21 cellular contexts compared by ENCODE assay signal in genomic region chr3:4407941-4408340, GRCh38. TPM values are rescaled to one million over a fixed set of nuclear protein-coding genes. Genes with fewer than 3 reads are reported as not detected.
DNase-seq lines count a peak whose midpoint lies in the region; ATAC-seq and TF ChIP-seq lines count a peak whose summit lies in the region.
"Had no signal": no experiment of that assay in that cellular context is flagged by ENCODE, and none has a peak within 500 bp of the region (broad histone marks: within the 10 kb centered on the region; RNA-seq: fewer than 3 reads in every experiment).

No MANE protein-coding gene starts in this region.

- no peaks in the 10 kb centered on the region for H3K4me1 ChIP-seq in hepatocyte (ENCODE audit: insufficient read depth)
- no peaks in the 10 kb centered on the region; the same call in 1 of the 2 replicates for H3K4me1 ChIP-seq in GM23338 (ENCODE audit: insufficient read depth)

- H3K27ac Mint-ChIP-seq in natural killer cell treated with Interleukin-12 subunit alpha and Interleukin-12 subunit beta and Interleukin-15 and Interleukin-18, amount 100 ng/mL, for 72 hours, result peak overlapping the region; percentile 90 to 93
- H3K27ac Mint-ChIP-seq in natural killer cell, result peak overlapping the region in 1 of 2 donors; percentile 75
- H3K27ac Mint-ChIP-seq in GM23338, result no peak overlapping the region

- H3K36me3 ChIP-seq in hepatocyte (replicated peaks; ENCODE audit: insufficient read depth, low read depth) (no peaks in the 10 kb centered on the region), GM23338 (ENCODE audit: insufficient read depth) (no peaks in the 10 kb centered on the region)

- H3K4me1 Mint-ChIP-seq in natural killer cell treated with Interleukin-12 subunit alpha and Interleukin-12 subunit beta and Interleukin-15 and Interleukin-18, amount 100 ng/mL, for 72 hours (ENCODE audit: low read depth in 2 of 2), result peaks cover 43 to 61% of the 10 kb centered on the region in 2 donors
- H3K4me1 Mint-ChIP-seq in natural killer cell (peaks cover 28 to 33% of the 10 kb centered on the region in 2 donors), GM23338 (no peaks in the 10 kb centered on the region)
- H3K4me1 Mint-ChIP-seq: H9 had no signal

- no peak overlapping the region for H2AFZ ChIP-seq in hepatocyte
- no peak overlapping the region for H2AFZ ChIP-seq in GM23338

- H3K27ac ChIP-seq in hepatocyte, result peak overlapping the region; percentile 47
- H3K27ac ChIP-seq in GM23338 (ENCODE audit: low read depth), result no peak overlapping the region

- ATAC-seq in natural killer cell treated with Interleukin-12 subunit alpha and Interleukin-12 subunit beta and Interleukin-15 and Interleukin-18, amount 100 ng/mL, for 72 hours, result no peak
- ATAC-seq in natural killer cell (no peak), GM23338 (no peak)
- ATAC-seq: HepG2 had no signal

- no peaks in the 10 kb centered on the region for H3K9me3 Mint-ChIP-seq in natural killer cell treated with Interleukin-12 subunit alpha and Interleukin-12 subunit beta and Interleukin-15 and Interleukin-18, amount 100 ng/mL, for 72 hours
- no peaks in the 10 kb centered on the region for H3K9me3 Mint-ChIP-seq in natural killer cell
- no peaks in the 10 kb centered on the region for H3K9me3 Mint-ChIP-seq in GM23338
- H3K9me3 Mint-ChIP-seq: CD8-positive, alpha-beta memory T cell; H9 had no signal

- no peaks in the 10 kb centered on the region for H3K9me3 ChIP-seq in hepatocyte (ENCODE audit: low read depth)

- H3K36me3 Mint-ChIP-seq in natural killer cell treated with Interleukin-12 subunit alpha and Interleukin-12 subunit beta and Interleukin-15 and Interleukin-18, amount 100 ng/mL, for 72 hours, result peaks cover 11% of the 10 kb centered on the region
- H3K36me3 Mint-ChIP-seq in natural killer cell (peaks cover 15% of the 10 kb centered on the region), GM23338 (ENCODE audit: low read depth) (no peaks in the 10 kb centered on the region; the same call in 2 of the 3 replicates)

- intact Hi-C loops in natural killer cell (cut with micrococcal nuclease), result no loop called here

- 79% methylated on average over 2 of the region's 2 CpGs for WGBS in hepatocyte (ENCODE audit: low lambda C conversion rate, missing lambda C conversion rate)

- H3K79me2 ChIP-seq in hepatocyte (no peaks in the 10 kb centered on the region), GM23338 (replicated peaks; ENCODE audit: insufficient read depth) (no peaks in the 10 kb centered on the region)

- peak overlapping the region; percentile 80 for H3K4me3 Mint-ChIP-seq in natural killer cell treated with Interleukin-12 subunit alpha and Interleukin-12 subunit beta and Interleukin-15 and Interleukin-18, amount 100 ng/mL, for 72 hours
- H3K4me3 Mint-ChIP-seq in natural killer cell (no peak overlapping the region), GM23338 (no peak overlapping the region)
- H3K4me3 Mint-ChIP-seq: CD8-positive, alpha-beta memory T cell; H9 had no signal

- H3K27me3 ChIP-seq in hepatocyte, result no peaks in the 10 kb centered on the region
- no peaks in the 10 kb centered on the region for H3K27me3 ChIP-seq in GM23338 (ENCODE audit: insufficient read depth)

- TF ChIP-seq CTCF in natural killer cell (IDR thresholded peaks at IDR 0.05) (no peak), hepatocyte (IDR thresholded peaks at IDR 0.05; ENCODE audit: poor library complexity) (no peak), GM23338 (conservative IDR thresholded peaks at IDR 0.05; ENCODE audit: low read depth in 2 of 2) (no peak)

- no peak overlapping the region for H3K4me2 ChIP-seq in hepatocyte
- H3K4me2 ChIP-seq in GM23338, result no peak overlapping the region

- H3K4me3 ChIP-seq in hepatocyte (no peak overlapping the region), GM23338 (no peak overlapping the region)

- H4K20me1 ChIP-seq in hepatocyte (ENCODE audit: insufficient read depth, poor library complexity, severe bottlenecking), result no peaks in the 10 kb centered on the region
- no peaks in the 10 kb centered on the region for H4K20me1 ChIP-seq in GM23338 (replicated peaks; ENCODE audit: insufficient read depth)

- no peaks in the 10 kb centered on the region for H3K27me3 Mint-ChIP-seq in natural killer cell treated with Interleukin-12 subunit alpha and Interleukin-12 subunit beta and Interleukin-15 and Interleukin-18, amount 100 ng/mL, for 72 hours
- H3K27me3 Mint-ChIP-seq in natural killer cell (ENCODE audit: low read depth in 2 of 2) (no peaks in the 10 kb centered on the region), GM23338 (ENCODE audit: insufficient read depth, low read depth, poor library complexity) (no peaks in the 10 kb centered on the region)
- H3K27me3 Mint-ChIP-seq: CD8-positive, alpha-beta memory T cell had no signal

- H3K9me2 ChIP-seq in hepatocyte (replicated peaks; ENCODE audit: insufficient read depth) (no peaks in the 10 kb centered on the region), GM23338 (ENCODE audit: insufficient read depth) (no peaks in the 10 kb centered on the region)

- no peak for DNase-seq in natural killer cell treated with Interleukin-12 subunit alpha and Interleukin-12 subunit beta and Interleukin-15 and Interleukin-18, amount 100 ng/mL, for 72 hours (ENCODE audit: low spot score)
- DNase-seq in natural killer cell, result no peak
- peak; percentile 34 for DNase-seq in astrocyte of the hippocampus (ENCODE audit: low read depth, low spot score)
- no peak for DNase-seq in hepatocyte (ENCODE audit: low spot score)
- no peak for DNase-seq in GM23338 (ENCODE audit: low spot score)
- DNase-seq in HuH-7.5 (ENCODE audit: low spot score), result no peak
- DNase-seq in cerebellar cortex (ENCODE audit: low spot score), result no peak
- DNase-seq: ACHN; C1 segment of cervical spinal cord; CD8-positive, alpha-beta memory T cell; H9; KG1; NCI-H1417; NCI-H187; NCI-H2107; NCI-H510A; NCI-H774; OCI-M1; RPMI8226; SHP77 treated with DMSO at 0.1 percent for 48 hours had no signal

- no peaks in the 10 kb centered on the region for H3F3A ChIP-seq in GM23338 (replicated peaks; ENCODE audit: low read depth)

TF ChIP-seq in GM23338, 12 proteins besides CTCF, POLR2A, EP300 and RAD21 (continues in another document):
- TF ChIP-seq EZH2 (IDR thresholded peaks at IDR 0.05; ENCODE audit: low read depth, unreplicated experiment) (no peak), CREB1 (CRISPR knock-in tag; IDR thresholded peaks at IDR 0.05; ENCODE audit: low read depth) (no peak), NANOG (IDR thresholded peaks at IDR 0.05; ENCODE audit: borderline replicate concordance) (no peak), ZNF331 (CRISPR knock-in tag; IDR thresholded peaks at IDR 0.05; ENCODE audit: low read depth) (no peak), STAT1 (IDR thresholded peaks at IDR 0.05; ENCODE audit: unreplicated experiment) (no peak), JUNB (IDR thresholded peaks at IDR 0.05; ENCODE audit: unreplicated experiment) (no peak)

RNA-seq across cellular contexts. Expression of gene SUMF1, which starts 59.1 kb away (rescaled TPM):
- total RNA-seq in natural killer cell treated with Interleukin-12 subunit alpha and Interleukin-12 subunit beta and Interleukin-15 and Interleukin-18, amount 100 ng/mL, for 72 hours, result 10 to 100 TPM; 13.6 to 13.7 TPM
- total RNA-seq in natural killer cell (10 to 100 TPM; 16.3 to 19.8 (median 19.3) TPM), hepatocyte (49.6 and 59.0 TPM in 2 replicates)
- polyA plus RNA-seq in hepatocyte (43.1 and 55.5 TPM in 2 replicates), GM23338 (2016; fragmentation: Nextera tagmentation; extraction: Ambion mirVana) (6.3 and 6.9 TPM in 2 replicates)
- 15.8 and 20.3 TPM in 2 replicates for total RNA-seq in GM23338 (2014; rRNA removed; shearing (Covaris generic))
